ENCODE assay signal across 19 cellular contexts in the genomic region with DNA sequence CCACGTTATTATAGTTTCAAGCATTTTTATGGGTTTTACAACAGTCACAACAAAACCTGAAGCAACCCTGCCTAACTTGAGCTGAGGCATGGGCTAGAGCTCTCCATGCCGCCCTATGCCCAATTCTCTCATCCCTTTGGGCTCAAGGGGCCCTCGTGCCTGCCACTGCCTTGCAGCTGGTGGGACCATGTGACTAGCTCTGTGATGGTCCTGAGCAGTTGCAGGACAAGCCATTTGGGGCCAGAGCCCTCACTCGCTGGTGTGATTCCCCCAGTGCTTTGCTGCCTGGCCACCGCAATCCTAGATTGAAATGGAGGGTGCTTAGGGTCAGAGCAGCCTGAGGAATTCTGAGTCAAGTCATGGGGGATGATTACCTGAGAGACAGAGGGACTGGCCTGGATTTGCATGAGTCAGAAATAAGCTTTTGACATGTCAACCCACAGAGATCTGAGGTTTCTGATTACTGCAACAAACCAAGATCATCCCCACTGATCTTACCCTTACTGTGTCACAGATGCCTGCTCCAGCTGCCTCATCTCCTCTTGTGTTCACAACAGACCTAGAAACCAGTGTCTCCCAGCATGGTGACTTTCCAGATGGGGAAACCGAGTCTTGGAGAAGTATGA.
DNase-seq lines count a peak whose midpoint lies in the region; ATAC-seq and TF ChIP-seq lines count a peak whose summit lies in the region.
"Had no signal": no experiment of that assay in that cellular context is flagged by ENCODE, and none has a peak within 500 bp of the region (broad histone marks: within the 10 kb centered on the region; RNA-seq: fewer than 3 reads in every experiment).

No MANE protein-coding gene starts in this region.

- peak overlapping the region; percentile 84 for H3K4me2 ChIP-seq in Loucy (ENCODE audit: low read depth, low read length, poor library complexity, severe bottlenecking)
- no peak overlapping the region for H3K4me2 ChIP-seq in OCI-LY7 (ENCODE audit: low read length)
- H3K4me2 ChIP-seq: hepatocyte had no signal

- POLR2A ChIA-PET in GM10248 (lab: Yijun Ruan, JAX) (no interaction called here), OCI-LY7 (lab: Charles Lee) (no interaction called here)

- no TSS peak for BruUV-seq in OCI-LY7 (replicated peaks; lab: Mats Ljungman, UMichigan)

- H3K9me2 ChIP-seq in Loucy (replicated peaks; ENCODE audit: low read depth, low read length) (no peaks in the 10 kb centered on the region), OCI-LY7 (ENCODE audit: insufficient read depth, low read length) (no peaks in the 10 kb centered on the region)

- H3K27ac ChIP-seq in coronary artery (no peak overlapping the region), OCI-LY7 (ENCODE audit: low read depth, low read length, poor library complexity, severe bottlenecking) (no peak overlapping the region)
- H3K27ac ChIP-seq: ascending aorta, hepatocyte had no signal

- H3K79me2 ChIP-seq in Loucy (ENCODE audit: insufficient read depth, low read length) = peaks cover 17% of the 10 kb centered on the region
- no peaks in the 10 kb centered on the region for H3K79me2 ChIP-seq in OCI-LY7 (ENCODE audit: insufficient read depth, low read depth, low read length)
- H3K79me2 ChIP-seq: hepatocyte had no signal

- CTCF ChIA-PET in GM10248 (lab: Yijun Ruan, JAX) = no interaction called here
- CTCF ChIA-PET in OCI-LY7 (lab: Charles Lee; ENCODE audit: unreplicated experiment) = no interaction called here

- H2AFZ ChIP-seq in Loucy (ENCODE audit: low read length) = no peak overlapping the region
- H2AFZ ChIP-seq in OCI-LY7 (ENCODE audit: low read length) = no peak overlapping the region
- H2AFZ ChIP-seq: hepatocyte had no signal

- H3K9me3 ChIP-seq in Loucy (ENCODE audit: insufficient read depth, low read depth, low read length) (no peaks in the 10 kb centered on the region), OCI-LY7 (ENCODE audit: low read length) (no peaks in the 10 kb centered on the region)
- H3K9me3 ChIP-seq: ascending aorta had no signal

- peak overlapping the region; percentile 83 for H3K9ac ChIP-seq in Loucy (ENCODE audit: low read depth, low read length, poor library complexity, severe bottlenecking)

- peak; percentile 44 for DNase-seq in GM10248 (ENCODE audit: extremely low spot score)
- DNase-seq in GM20000 (ENCODE audit: low spot score) = peak; percentile 55
- DNase-seq in coronary artery (ENCODE audit: low spot score) = peak; percentile 28
- no peak for DNase-seq in kidney glomerular epithelial cell (lab: John Stamatoyannopoulos, UW)
- DNase-seq in OCI-LY7 (ENCODE audit: low spot score) = no peak
- DNase-seq in AG20443 (ENCODE audit: low spot score) = no peak
- DNase-seq: activated CD4-positive, CD25-positive, alpha-beta regulatory T cell treated with anti-CD3 and anti-CD28 coated beads, Interleukin-2, amount 50 U/mL, for 72 hours; activated naive CD4-positive, alpha-beta T cell treated with Interleukin-2 at 50 U/mL for 16 hours; GF-D8; mesenchymal stem cell; MM.1S; NCI-H2029 treated with DMSO at 0.1 percent for 48 hours; NCI-H510A; T-helper 17 cell had no signal

- peaks cover 12% of the 10 kb centered on the region for H3F3A ChIP-seq in Loucy (ENCODE audit: low read depth)

- H3K27me3 ChIP-seq in Loucy (ENCODE audit: insufficient read depth, low read length, poor library complexity, severe bottlenecking) = no peaks in the 10 kb centered on the region
- H3K27me3 ChIP-seq: ascending aorta, hepatocyte had no signal

- intact Hi-C loops in OCI-LY7 (cut with micrococcal nuclease; ENCODE audit: unreplicated experiment) = no loop called here

- no peak for TF ChIP-seq CTCF in GM10248 (IDR thresholded peaks at IDR 0.05; ENCODE audit: control extremely low read depth, extremely low read depth, low read depth, missing control alignments)
- TF ChIP-seq CTCF in GM20000 (IDR thresholded peaks at IDR 0.05; ENCODE audit: extremely low read depth, missing control alignments) = no peak
- no peak for TF ChIP-seq CTCF in Loucy (conservative IDR thresholded peaks at IDR 0.05; ENCODE audit: low read length)
- no peak for TF ChIP-seq CTCF in coronary artery (IDR thresholded peaks at IDR 0.05)
- TF ChIP-seq CTCF in OCI-LY7 (conservative IDR thresholded peaks at IDR 0.05; ENCODE audit: low read length) = no peak

- H3K36me3 ChIP-seq in Loucy (ENCODE audit: insufficient read depth, low read length) = no peaks in the 10 kb centered on the region
- H3K36me3 ChIP-seq in OCI-LY7 (ENCODE audit: insufficient read depth, low read length) = no peaks in the 10 kb centered on the region
- H3K36me3 ChIP-seq: ascending aorta had no signal

- peaks cover 64% of the 10 kb centered on the region for H3K4me1 ChIP-seq in Loucy (ENCODE audit: insufficient read depth, low read length, poor library complexity, severe bottlenecking)
- peaks cover 9% of the 10 kb centered on the region for H3K4me1 ChIP-seq in OCI-LY7 (ENCODE audit: insufficient read depth, low read length, poor library complexity, severe bottlenecking)
- H3K4me1 ChIP-seq: ascending aorta had no signal

- H3K4me3 ChIP-seq in Loucy (ENCODE audit: low read length, poor library complexity, severe bottlenecking) (peak overlapping the region; percentile 63), coronary artery (no peak overlapping the region), OCI-LY7 (ENCODE audit: low read depth, low read length, poor library complexity, severe bottlenecking) (no peak overlapping the region)
- H3K4me3 ChIP-seq: ascending aorta, hepatocyte had no signal

- ATAC-seq in GM21529 (IDR thresholded peaks at IDR 0.05; ENCODE audit: unreplicated experiment) = no peak
- ATAC-seq: naive thymus-derived CD8-positive, alpha-beta T cell; T-helper 17 cell had no signal

- H4K20me1 ChIP-seq in Loucy (ENCODE audit: insufficient read depth, low read length, poor library complexity, severe bottlenecking) = no peaks in the 10 kb centered on the region
- no peaks in the 10 kb centered on the region for H4K20me1 ChIP-seq in OCI-LY7 (ENCODE audit: insufficient read depth, low read length)

Comparison
In these comparisons a context has a peak if more than half of its experiments do, and no peak if none do; other contexts are left out.
1. DNase-seq: peak in GM10248 (single experiment), GM20000 (single experiment) and coronary artery (single experiment); none in kidney glomerular epithelial cell (single experiment), OCI-LY7 (single experiment) and AG20443 (single experiment).